32 cellular contexts compared by ENCODE assay signal in the genomic region with DNA sequence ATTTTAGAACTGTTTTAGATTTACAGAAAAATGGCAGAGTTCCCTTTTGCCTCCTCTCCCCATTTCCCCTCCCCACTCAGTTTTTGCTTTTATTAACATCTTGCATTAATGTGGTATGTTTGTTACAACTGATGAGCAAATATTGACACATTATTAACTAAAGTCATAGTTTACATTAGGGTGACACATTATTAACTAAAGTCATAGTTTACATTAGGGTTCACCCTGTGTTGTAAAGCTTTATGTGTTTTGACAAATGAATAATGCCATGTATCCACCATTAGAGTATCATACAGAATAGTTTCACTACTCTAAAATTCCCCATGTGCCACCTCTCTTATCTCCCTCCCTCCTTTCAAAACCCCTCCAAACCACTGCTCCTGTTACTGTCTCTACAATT.
"Had no signal": no experiment of that assay in that cellular context is flagged by ENCODE, and none has a peak within 500 bp of the region (broad histone marks: within the 10 kb centered on the region; RNA-seq: fewer than 3 reads in every experiment).

No MANE protein-coding gene starts in this region.

- H3K27ac ChIP-seq: ascending aorta, breast epithelium, coronary artery, dorsolateral prefrontal cortex, esophagus squamous epithelium, gastroesophageal sphincter, heart right ventricle had no signal

- H3K36me3 Mint-ChIP-seq: activated CD4-positive, alpha-beta memory T cell treated with anti-CD3 and anti-CD28 coated beads for 36 hours; activated CD8-positive, alpha-beta memory T cell treated with anti-CD3 and anti-CD28 coated beads, Interleukin-2, amount 10 ng/mL, durations not matched to agents 7 days and 5 days; activated naive CD4-positive, alpha-beta T cell treated with anti-CD3 and anti-CD28 coated beads, Interleukin-2, amount 10 ng/mL, durations not matched to agents 7 days and 5 days; activated naive CD4-positive, alpha-beta T cell treated with anti-CD3 and anti-CD28 coated beads, Interleukin-2, amount 50 U/mL, for 72 hours; activated naive CD8-positive, alpha-beta T cell treated with anti-CD3 and anti-CD28 coated beads, Interleukin-2, amount 10 ng/mL, durations not matched to agents 7 days and 5 days; brain; T-cell had no signal

- DNase-seq: activated CD4-positive, alpha-beta memory T cell treated with anti-CD3 and anti-CD28 coated beads for 36 hours; activated CD4-positive, alpha-beta T cell treated with anti-CD3 and anti-CD28 coated beads for 36 hours; activated CD4-positive, alpha-beta T cell treated with anti-CD3 and anti-CD28 coated beads, Interleukin-2, amount 10 ng/mL, durations not matched to agents 24 days and 14 days; activated CD4-positive, CD25-positive, alpha-beta regulatory T cell; activated CD4-positive, CD25-positive, alpha-beta regulatory T cell treated with anti-CD3 and anti-CD28 coated beads, Interleukin-2, amount 50 U/mL, for 72 hours; activated CD8-positive, alpha-beta memory T cell treated with anti-CD3 and anti-CD28 coated beads, Interleukin-2, amount 10 ng/mL, durations not matched to agents 7 days and 5 days; activated CD8-positive, alpha-beta memory T cell treated with anti-CD3 and anti-CD28 coated beads, Interleukin-2, amount 50 U/mL, for 4 hours; activated CD8-positive, alpha-beta T cell treated with anti-CD3 and anti-CD28 coated beads, Interleukin-2, amount 10 ng/mL, durations not matched to agents 7 days and 5 days; activated effector memory CD4-positive, alpha-beta T cell treated with anti-CD3 and anti-CD28 coated beads, Interleukin-2, amount 50 U/mL, for 16 hours; activated naive CD4-positive, alpha-beta T cell treated with anti-CD3 and anti-CD28 coated beads, Interleukin-2, amount 10 ng/mL, durations not matched to agents 7 days and 5 days; activated naive CD8-positive, alpha-beta T cell treated with anti-CD3 and anti-CD28 coated beads, Interleukin-2, amount 10 ng/mL, durations not matched to agents 7 days and 5 days; activated T-cell treated with anti-CD3 and anti-CD28 coated beads, Interleukin-2, amount 50 U/mL, for 1 hour; activated T-cell treated with anti-CD3 and anti-CD28 coated beads, Interleukin-2, amount 50 U/mL, for 48 hours; dorsolateral prefrontal cortex; effector memory CD4-positive, alpha-beta T cell; endodermal cell; erythroblast; esophagus squamous epithelium; foreskin melanocyte; heart right ventricle; T-cell had no signal

- H3K27me3 Mint-ChIP-seq: activated CD4-positive, alpha-beta memory T cell treated with anti-CD3 and anti-CD28 coated beads for 36 hours; activated CD4-positive, alpha-beta T cell treated with anti-CD3 and anti-CD28 coated beads for 36 hours; activated CD4-positive, alpha-beta T cell treated with anti-CD3 and anti-CD28 coated beads, Interleukin-2, amount 10 ng/mL, durations not matched to agents 24 days and 14 days; activated CD8-positive, alpha-beta memory T cell treated with anti-CD3 and anti-CD28 coated beads, Interleukin-2, amount 10 ng/mL, durations not matched to agents 7 days and 5 days; activated naive CD4-positive, alpha-beta T cell treated with anti-CD3 and anti-CD28 coated beads, Interleukin-2, amount 10 ng/mL, durations not matched to agents 7 days and 5 days; activated naive CD8-positive, alpha-beta T cell treated with anti-CD3 and anti-CD28 coated beads, Interleukin-2, amount 10 ng/mL, durations not matched to agents 7 days and 5 days; brain; central memory CD8-positive, alpha-beta T cell; dendritic cell treated with granulocyte-macrophage colony-stimulating factor and Interleukin-4, amounts not matched to agents 40 ng/mL and 50 ng/mL, for 4 days had no signal

- H3K9me3 ChIP-seq: ascending aorta, breast epithelium, esophagus squamous epithelium, gastroesophageal sphincter, heart right ventricle had no signal

- H3K27me3 ChIP-seq: ascending aorta, breast epithelium, esophagus squamous epithelium, gastroesophageal sphincter, heart right ventricle had no signal

- H3K27ac Mint-ChIP-seq: activated CD4-positive, alpha-beta memory T cell treated with anti-CD3 and anti-CD28 coated beads for 36 hours; activated CD4-positive, alpha-beta T cell treated with anti-CD3 and anti-CD28 coated beads for 36 hours; activated CD4-positive, alpha-beta T cell treated with anti-CD3 and anti-CD28 coated beads, Interleukin-2, amount 10 ng/mL, durations not matched to agents 24 days and 14 days; activated CD8-positive, alpha-beta memory T cell treated with anti-CD3 and anti-CD28 coated beads, Interleukin-2, amount 10 ng/mL, durations not matched to agents 7 days and 5 days; activated CD8-positive, alpha-beta T cell treated with anti-CD3 and anti-CD28 coated beads, Interleukin-2, amount 10 ng/mL, durations not matched to agents 7 days and 5 days; activated naive CD4-positive, alpha-beta T cell treated with anti-CD3 and anti-CD28 coated beads, Interleukin-2, amount 10 ng/mL, durations not matched to agents 7 days and 5 days; activated naive CD4-positive, alpha-beta T cell treated with anti-CD3 and anti-CD28 coated beads, Interleukin-2, amount 50 U/mL, for 72 hours; activated naive CD8-positive, alpha-beta T cell treated with anti-CD3 and anti-CD28 coated beads, Interleukin-2, amount 10 ng/mL, durations not matched to agents 7 days and 5 days; activated T-helper 1 cell treated with anti-CD3 and anti-CD28 coated beads, Interleukin-12 subunit alpha, Interleukin-12 subunit beta, Interleukin-2, Interleukin-4 antibody, amounts not matched to agents 30 ng/mL and 10 ng/mL and 1 ng/mL, durations not matched to agents 14 hours and 24 hours and 36 hours; activated T-helper 2 cell treated with anti-CD3 and anti-CD28 coated beads, Interferon-gamma antibody, Interleukin-2, Interleukin-4, amounts not matched to agents 10 μg/mL and 5 μg/mL and 100 μg/mL, durations not matched to agents 14 hours and 24 hours and 36 hours; brain; dendritic cell treated with granulocyte-macrophage colony-stimulating factor and Interleukin-4, amounts not matched to agents 40 ng/mL and 50 ng/mL, for 4 days; endodermal cell; T-cell; T-helper 1 cell treated with Interleukin-12 subunit alpha and Interleukin-12 subunit beta and Interleukin-4 antibody, amounts not matched to agents 30 μg/mL and 1 μg/mL, for 36 hours had no signal

- H3K4me1 ChIP-seq: ascending aorta, breast epithelium, gastroesophageal sphincter, heart right ventricle had no signal

- H3K4me3 Mint-ChIP-seq: activated CD4-positive, alpha-beta memory T cell treated with anti-CD3 and anti-CD28 coated beads for 36 hours; activated CD4-positive, alpha-beta T cell treated with anti-CD3 and anti-CD28 coated beads for 36 hours; activated CD4-positive, alpha-beta T cell treated with anti-CD3 and anti-CD28 coated beads, Interleukin-2, amount 10 ng/mL, durations not matched to agents 24 days and 14 days; activated CD8-positive, alpha-beta memory T cell treated with anti-CD3 and anti-CD28 coated beads, Interleukin-2, amount 10 ng/mL, durations not matched to agents 7 days and 5 days; activated CD8-positive, alpha-beta T cell treated with anti-CD3 and anti-CD28 coated beads, Interleukin-2, amount 10 ng/mL, durations not matched to agents 7 days and 5 days; activated naive CD4-positive, alpha-beta T cell treated with anti-CD3 and anti-CD28 coated beads, Interleukin-2, amount 10 ng/mL, durations not matched to agents 7 days and 5 days; activated naive CD8-positive, alpha-beta T cell treated with anti-CD3 and anti-CD28 coated beads, Interleukin-2, amount 10 ng/mL, durations not matched to agents 7 days and 5 days; activated T-helper 1 cell treated with anti-CD3 and anti-CD28 coated beads, Interleukin-12 subunit alpha, Interleukin-12 subunit beta, Interleukin-2, Interleukin-4 antibody, amounts not matched to agents 30 ng/mL and 10 ng/mL and 1 ng/mL, durations not matched to agents 14 hours and 24 hours and 36 hours; brain; central memory CD8-positive, alpha-beta T cell; dendritic cell treated with granulocyte-macrophage colony-stimulating factor and Interleukin-4, amounts not matched to agents 40 ng/mL and 50 ng/mL, for 4 days; endodermal cell; T-cell; T-helper 1 cell treated with Interleukin-12 subunit alpha and Interleukin-12 subunit beta and Interleukin-4 antibody, amounts not matched to agents 30 μg/mL and 1 μg/mL, for 36 hours had no signal

- ATAC-seq: activated CD4-positive, alpha-beta T cell treated with anti-CD3 and anti-CD28 coated beads for 36 hours; activated CD8-positive, alpha-beta memory T cell treated with anti-CD3 and anti-CD28 coated beads, Interleukin-2, amount 10 ng/mL, durations not matched to agents 7 days and 5 days; activated CD8-positive, alpha-beta T cell treated with anti-CD3 and anti-CD28 coated beads, Interleukin-2, amount 10 ng/mL, durations not matched to agents 7 days and 5 days; activated naive CD4-positive, alpha-beta T cell treated with anti-CD3 and anti-CD28 coated beads, Interleukin-2, amount 50 U/mL, for 72 hours; gastroesophageal sphincter; heart right ventricle; T-cell had no signal

- H3K4me1 Mint-ChIP-seq: activated CD4-positive, alpha-beta T cell treated with anti-CD3 and anti-CD28 coated beads for 36 hours; activated CD4-positive, alpha-beta T cell treated with anti-CD3 and anti-CD28 coated beads, Interleukin-2, amount 10 ng/mL, durations not matched to agents 24 days and 14 days; activated CD8-positive, alpha-beta memory T cell treated with anti-CD3 and anti-CD28 coated beads, Interleukin-2, amount 10 ng/mL, durations not matched to agents 7 days and 5 days; activated naive CD4-positive, alpha-beta T cell treated with anti-CD3 and anti-CD28 coated beads, Interleukin-2, amount 10 ng/mL, durations not matched to agents 7 days and 5 days; activated naive CD8-positive, alpha-beta T cell treated with anti-CD3 and anti-CD28 coated beads, Interleukin-2, amount 10 ng/mL, durations not matched to agents 7 days and 5 days; brain; central memory CD8-positive, alpha-beta T cell; T-cell had no signal

- H3K4me3 ChIP-seq: ascending aorta, breast epithelium, coronary artery, dorsolateral prefrontal cortex, esophagus squamous epithelium, gastroesophageal sphincter, heart right ventricle had no signal

- H3K36me3 ChIP-seq: ascending aorta, breast epithelium, esophagus squamous epithelium, gastroesophageal sphincter, heart right ventricle had no signal
